Comparison of ENCODE assay signal across 1 cellular context in genomic region chr14:73610692-73611091, GRCh38.
TF ChIP-seq lines count a peak whose summit lies in the region.

No MANE protein-coding gene starts in this region.

TF ChIP-seq in HepG2, 621 proteins besides CTCF, POLR2A, EP300 and RAD21 (continued from another document and continues in another):
- 0 out of 2 replicates have a peak, but pooled peaks have one; percentile 19 for TF ChIP-seq CHD4 (IDR thresholded peaks at IDR 0.05; ENCODE audit: borderline replicate concordance, low read length)
- TF ChIP-seq RARA (CRISPR knock-in tag; IDR thresholded peaks at IDR 0.05): peak; percentile 36; the same call in 1 of the 2 replicates
- no peak for TF ChIP-seq ATF3 (CRISPR knock-in tag; IDR thresholded peaks at IDR 0.05)
- peak; percentile 28; the same call in 1 of the 2 replicates for TF ChIP-seq POGZ (CRISPR knock-in tag; IDR thresholded peaks at IDR 0.05)
- TF ChIP-seq TFE3 (CRISPR knock-in tag; IDR thresholded peaks at IDR 0.05): peak; percentile 89
- no peak for TF ChIP-seq NFYC (CRISPR knock-in tag; IDR thresholded peaks at IDR 0.05)
- TF ChIP-seq GFI1 (CRISPR knock-in tag; IDR thresholded peaks at IDR 0.05; ENCODE audit: borderline replicate concordance): no peak
- TF ChIP-seq, protein P1, sequence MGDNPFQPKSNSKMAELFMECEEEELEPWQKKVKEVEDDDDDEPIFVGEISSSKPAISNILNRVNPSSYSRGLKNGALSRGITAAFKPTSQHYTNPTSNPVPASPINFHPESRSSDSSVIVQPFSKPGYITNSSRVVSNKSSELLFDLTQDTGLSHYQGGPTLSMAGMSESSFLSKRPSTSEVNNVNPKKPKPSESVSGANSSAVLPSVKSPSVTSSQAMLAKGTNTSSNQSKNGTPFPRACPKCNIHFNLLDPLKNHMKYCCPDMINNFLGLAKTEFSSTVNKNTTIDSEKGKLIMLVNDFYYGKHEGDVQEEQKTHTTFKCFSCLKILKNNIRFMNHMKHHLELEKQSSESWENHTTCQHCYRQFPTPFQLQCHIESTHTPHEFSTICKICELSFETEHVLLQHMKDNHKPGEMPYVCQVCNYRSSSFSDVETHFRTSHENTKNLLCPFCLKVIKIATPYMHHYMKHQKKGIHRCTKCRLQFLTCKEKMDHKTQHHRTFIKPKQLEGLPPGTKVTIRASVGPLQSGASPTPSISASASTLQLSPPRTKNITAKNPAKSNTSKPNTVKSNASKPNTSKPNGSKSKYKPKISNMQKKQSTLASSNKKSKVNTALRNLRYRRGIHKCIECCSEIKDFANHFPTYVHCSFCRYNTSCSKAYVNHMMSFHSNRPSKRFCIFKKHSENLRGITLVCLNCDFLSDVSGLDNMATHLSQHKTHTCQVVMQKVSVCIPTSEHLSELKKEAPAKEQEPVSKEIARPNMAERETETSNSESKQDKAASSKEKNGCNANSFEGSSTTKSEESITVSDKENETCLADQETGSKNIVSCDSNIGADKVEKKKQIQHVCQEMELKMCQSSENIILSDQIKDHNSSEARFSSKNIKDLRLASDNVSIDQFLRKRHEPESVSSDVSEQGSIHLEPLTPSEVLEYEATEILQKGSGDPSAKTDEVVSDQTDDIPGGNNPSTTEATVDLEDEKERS (CRISPR knock-in tag; IDR thresholded peaks at IDR 0.05): 0 out of 2 replicates have a peak, but pooled peaks have one; percentile 21
- TF ChIP-seq PPARG (CRISPR knock-in tag; conservative IDR thresholded peaks at IDR 0.05): peak; percentile 39; the same call in 1 of the 2 replicates
- TF ChIP-seq PAX8 (CRISPR knock-in tag; IDR thresholded peaks at IDR 0.05; ENCODE audit: borderline replicate concordance): no peak
- TF ChIP-seq FOXO1 (CRISPR knock-in tag; IDR thresholded peaks at IDR 0.05): 0 out of 2 replicates have a peak, but pooled peaks have one; percentile 23
- TF ChIP-seq ZNF234 (CRISPR knock-in tag; conservative IDR thresholded peaks at IDR 0.05): no peak
- peak; percentile 24; the same call in 1 of the 2 replicates for TF ChIP-seq YEATS2 (CRISPR knock-in tag; IDR thresholded peaks at IDR 0.05; ENCODE audit: borderline replicate concordance)
- no peak for TF ChIP-seq ZNF326 (CRISPR knock-in tag; IDR thresholded peaks at IDR 0.05; ENCODE audit: borderline replicate concordance)
- TF ChIP-seq, protein P2, sequence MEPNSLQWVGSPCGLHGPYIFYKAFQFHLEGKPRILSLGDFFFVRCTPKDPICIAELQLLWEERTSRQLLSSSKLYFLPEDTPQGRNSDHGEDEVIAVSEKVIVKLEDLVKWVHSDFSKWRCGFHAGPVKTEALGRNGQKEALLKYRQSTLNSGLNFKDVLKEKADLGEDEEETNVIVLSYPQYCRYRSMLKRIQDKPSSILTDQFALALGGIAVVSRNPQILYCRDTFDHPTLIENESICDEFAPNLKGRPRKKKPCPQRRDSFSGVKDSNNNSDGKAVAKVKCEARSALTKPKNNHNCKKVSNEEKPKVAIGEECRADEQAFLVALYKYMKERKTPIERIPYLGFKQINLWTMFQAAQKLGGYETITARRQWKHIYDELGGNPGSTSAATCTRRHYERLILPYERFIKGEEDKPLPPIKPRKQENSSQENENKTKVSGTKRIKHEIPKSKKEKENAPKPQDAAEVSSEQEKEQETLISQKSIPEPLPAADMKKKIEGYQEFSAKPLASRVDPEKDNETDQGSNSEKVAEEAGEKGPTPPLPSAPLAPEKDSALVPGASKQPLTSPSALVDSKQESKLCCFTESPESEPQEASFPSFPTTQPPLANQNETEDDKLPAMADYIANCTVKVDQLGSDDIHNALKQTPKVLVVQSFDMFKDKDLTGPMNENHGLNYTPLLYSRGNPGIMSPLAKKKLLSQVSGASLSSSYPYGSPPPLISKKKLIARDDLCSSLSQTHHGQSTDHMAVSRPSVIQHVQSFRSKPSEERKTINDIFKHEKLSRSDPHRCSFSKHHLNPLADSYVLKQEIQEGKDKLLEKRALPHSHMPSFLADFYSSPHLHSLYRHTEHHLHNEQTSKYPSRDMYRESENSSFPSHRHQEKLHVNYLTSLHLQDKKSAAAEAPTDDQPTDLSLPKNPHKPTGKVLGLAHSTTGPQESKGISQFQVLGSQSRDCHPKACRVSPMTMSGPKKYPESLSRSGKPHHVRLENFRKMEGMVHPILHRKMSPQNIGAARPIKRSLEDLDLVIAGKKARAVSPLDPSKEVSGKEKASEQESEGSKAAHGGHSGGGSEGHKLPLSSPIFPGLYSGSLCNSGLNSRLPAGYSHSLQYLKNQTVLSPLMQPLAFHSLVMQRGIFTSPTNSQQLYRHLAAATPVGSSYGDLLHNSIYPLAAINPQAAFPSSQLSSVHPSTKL (CRISPR knock-in tag; IDR thresholded peaks at IDR 0.05): peak; percentile 67
- peak; percentile 31; the same call in 1 of the 2 replicates for TF ChIP-seq ZMYM3 (CRISPR knock-in tag; IDR thresholded peaks at IDR 0.05)
- TF ChIP-seq NCOA2 (CRISPR knock-in tag; IDR thresholded peaks at IDR 0.05): peak; percentile 47
- TF ChIP-seq TOE1 (CRISPR knock-in tag; IDR thresholded peaks at IDR 0.05): no peak
- 0 out of 2 replicates have a peak, but pooled peaks have one; percentile 51 for TF ChIP-seq FOXK1 (CRISPR knock-in tag; IDR thresholded peaks at IDR 0.05; ENCODE audit: borderline replicate concordance, low read depth)
- TF ChIP-seq, protein P3, sequence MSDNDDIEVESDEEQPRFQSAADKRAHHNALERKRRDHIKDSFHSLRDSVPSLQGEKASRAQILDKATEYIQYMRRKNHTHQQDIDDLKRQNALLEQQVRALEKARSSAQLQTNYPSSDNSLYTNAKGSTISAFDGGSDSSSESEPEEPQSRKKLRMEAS (IDR thresholded peaks at IDR 0.05): 0 out of 2 replicates have a peak, but pooled peaks have one; percentile 22
- 0 out of 2 replicates have a peak, but pooled peaks have one; percentile 20 for TF ChIP-seq MXD4 (CRISPR knock-in tag; IDR thresholded peaks at IDR 0.05)
- TF ChIP-seq THAP7 (CRISPR knock-in tag; IDR thresholded peaks at IDR 0.05): no peak
- TF ChIP-seq ZFP36L2 (CRISPR knock-in tag; IDR thresholded peaks at IDR 0.05): no peak
- peak; percentile 87 for TF ChIP-seq ETV5 (CRISPR knock-in tag; IDR thresholded peaks at IDR 0.05; ENCODE audit: borderline replicate concordance)
- TF ChIP-seq, protein P4, sequence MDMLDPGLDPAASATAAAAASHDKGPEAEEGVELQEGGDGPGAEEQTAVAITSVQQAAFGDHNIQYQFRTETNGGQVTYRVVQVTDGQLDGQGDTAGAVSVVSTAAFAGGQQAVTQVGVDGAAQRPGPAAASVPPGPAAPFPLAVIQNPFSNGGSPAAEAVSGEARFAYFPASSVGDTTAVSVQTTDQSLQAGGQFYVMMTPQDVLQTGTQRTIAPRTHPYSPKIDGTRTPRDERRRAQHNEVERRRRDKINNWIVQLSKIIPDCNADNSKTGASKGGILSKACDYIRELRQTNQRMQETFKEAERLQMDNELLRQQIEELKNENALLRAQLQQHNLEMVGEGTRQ (IDR thresholded peaks at IDR 0.05; ENCODE audit: low read depth, low read length): peak; percentile 76
- TF ChIP-seq, protein P4 (CRISPR knock-in tag; IDR thresholded peaks at IDR 0.05; ENCODE audit: borderline replicate concordance): peak; percentile 76; the same call in 1 of the 2 replicates
- TF ChIP-seq, protein P5, sequence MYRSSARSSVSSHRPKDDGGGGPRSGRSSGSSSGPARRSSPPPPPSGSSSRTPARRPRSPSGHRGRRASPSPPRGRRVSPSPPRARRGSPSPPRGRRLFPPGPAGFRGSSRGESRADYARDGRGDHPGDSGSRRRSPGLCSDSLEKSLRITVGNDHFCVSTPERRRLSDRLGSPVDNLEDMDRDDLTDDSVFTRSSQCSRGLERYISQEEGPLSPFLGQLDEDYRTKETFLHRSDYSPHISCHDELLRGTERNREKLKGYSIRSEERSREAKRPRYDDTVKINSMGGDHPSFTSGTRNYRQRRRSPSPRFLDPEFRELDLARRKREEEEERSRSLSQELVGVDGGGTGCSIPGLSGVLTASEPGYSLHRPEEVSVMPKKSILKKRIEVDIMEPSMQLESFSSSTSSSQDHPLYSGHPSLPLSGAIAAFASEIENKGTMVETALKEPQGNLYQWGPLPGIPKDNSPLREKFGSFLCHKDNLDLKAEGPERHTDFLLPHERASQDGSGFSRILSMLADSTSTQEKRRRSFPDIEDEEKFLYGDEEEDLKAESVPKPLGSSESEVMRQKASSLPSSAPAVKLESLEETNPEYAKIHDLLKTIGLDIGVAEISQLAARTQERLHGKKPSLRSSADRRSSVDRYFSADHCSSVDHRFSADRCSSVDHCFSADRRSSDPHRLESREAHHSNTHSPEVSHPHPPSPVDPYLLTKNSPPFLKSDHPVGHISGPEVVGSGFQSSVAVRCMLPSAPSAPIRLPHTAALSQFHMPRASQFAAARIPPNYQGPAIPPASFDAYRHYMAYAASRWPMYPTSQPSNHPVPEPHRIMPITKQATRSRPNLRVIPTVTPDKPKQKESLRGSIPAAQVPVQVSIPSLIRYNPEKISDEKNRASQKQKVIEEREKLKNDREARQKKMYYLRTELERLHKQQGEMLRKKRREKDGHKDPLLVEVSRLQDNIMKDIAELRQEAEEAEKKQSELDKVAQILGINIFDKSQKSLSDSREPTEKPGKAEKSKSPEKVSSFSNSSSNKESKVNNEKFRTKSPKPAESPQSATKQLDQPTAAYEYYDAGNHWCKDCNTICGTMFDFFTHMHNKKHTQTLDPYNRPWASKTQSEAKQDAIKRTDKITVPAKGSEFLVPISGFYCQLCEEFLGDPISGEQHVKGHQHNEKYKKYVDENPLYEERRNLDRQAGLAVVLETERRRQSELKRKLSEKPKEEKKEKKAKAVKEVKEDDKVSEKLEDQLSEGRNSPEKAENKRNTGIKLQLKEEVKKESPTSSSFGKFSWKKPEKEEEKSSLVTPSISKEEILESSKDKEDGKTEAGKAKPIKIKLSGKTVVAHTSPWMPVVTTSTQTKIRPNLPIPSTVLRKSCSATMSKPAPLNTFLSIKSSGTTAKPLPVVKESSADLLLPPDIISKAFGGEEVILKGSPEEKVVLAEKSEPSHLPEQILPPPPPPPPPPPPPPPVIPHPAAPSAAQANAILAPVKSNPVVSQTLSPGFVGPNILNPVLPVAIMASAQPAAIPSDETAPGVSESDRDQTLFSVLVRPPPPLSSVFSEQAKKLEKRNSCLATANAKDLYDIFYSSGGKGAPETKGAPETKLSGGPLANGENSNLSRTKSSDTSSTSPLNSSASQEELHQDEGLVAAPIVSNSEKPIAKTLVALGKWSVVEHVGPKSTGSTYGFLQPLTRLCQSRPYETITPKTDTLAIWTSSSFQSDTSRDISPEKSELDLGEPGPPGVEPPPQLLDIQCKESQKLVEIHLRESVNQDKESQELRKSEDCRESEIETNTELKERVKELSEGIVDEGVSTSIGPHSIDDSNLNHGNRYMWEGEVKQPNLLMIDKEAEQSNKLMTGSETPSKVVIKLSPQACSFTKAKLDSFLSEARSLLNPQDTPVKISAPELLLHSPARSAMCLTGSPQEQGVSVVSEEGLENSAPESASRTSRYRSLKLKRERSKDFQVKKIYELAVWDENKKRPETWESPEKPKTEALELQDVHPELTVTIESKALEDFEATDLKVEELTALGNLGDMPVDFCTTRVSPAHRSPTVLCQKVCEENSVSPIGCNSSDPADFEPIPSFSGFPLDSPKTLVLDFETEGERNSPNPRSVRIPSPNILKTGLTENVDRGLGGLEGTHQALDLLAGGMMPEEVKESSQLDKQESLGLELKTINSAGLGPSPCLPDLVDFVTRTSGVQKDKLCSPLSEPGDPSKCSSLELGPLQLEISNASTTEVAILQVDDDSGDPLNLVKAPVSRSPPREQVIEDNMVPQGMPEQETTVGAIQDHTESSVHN (CRISPR knock-in tag; IDR thresholded peaks at IDR 0.05): no peak
- TF ChIP-seq, protein P6, sequence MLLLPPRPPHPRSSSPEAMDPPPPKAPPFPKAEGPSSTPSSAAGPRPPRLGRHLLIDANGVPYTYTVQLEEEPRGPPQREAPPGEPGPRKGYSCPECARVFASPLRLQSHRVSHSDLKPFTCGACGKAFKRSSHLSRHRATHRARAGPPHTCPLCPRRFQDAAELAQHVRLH (CRISPR knock-in tag; IDR thresholded peaks at IDR 0.05; ENCODE audit: borderline replicate concordance, low read depth): 0 out of 2 replicates have a peak, but pooled peaks have one; percentile 22
